In the genomic region with DNA sequence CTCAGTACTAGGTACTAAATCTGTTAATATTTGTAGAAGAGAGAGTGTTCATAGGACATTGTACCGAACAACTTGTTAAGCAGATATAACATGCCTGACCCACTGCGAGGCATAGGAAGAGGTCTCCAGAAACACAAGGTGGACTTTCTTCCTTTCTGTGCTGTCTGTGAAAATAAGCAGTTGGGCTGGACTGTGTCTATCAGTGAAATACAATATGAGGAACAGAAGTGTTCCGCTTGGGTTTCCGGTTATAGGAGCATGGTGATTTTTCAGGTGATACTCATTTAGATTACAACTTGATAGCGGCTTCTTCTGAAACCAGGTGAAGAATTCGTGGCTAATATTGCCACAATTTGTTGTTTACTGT, we compare ENCODE assay signal across 1 cellular context.
TF ChIP-seq lines count a peak whose summit lies in the region.

No MANE protein-coding gene starts in this region.

TF ChIP-seq in GM23338, 12 proteins besides CTCF, POLR2A, EP300 and RAD21 (continued from another document):
- TF ChIP-seq, protein P1, sequence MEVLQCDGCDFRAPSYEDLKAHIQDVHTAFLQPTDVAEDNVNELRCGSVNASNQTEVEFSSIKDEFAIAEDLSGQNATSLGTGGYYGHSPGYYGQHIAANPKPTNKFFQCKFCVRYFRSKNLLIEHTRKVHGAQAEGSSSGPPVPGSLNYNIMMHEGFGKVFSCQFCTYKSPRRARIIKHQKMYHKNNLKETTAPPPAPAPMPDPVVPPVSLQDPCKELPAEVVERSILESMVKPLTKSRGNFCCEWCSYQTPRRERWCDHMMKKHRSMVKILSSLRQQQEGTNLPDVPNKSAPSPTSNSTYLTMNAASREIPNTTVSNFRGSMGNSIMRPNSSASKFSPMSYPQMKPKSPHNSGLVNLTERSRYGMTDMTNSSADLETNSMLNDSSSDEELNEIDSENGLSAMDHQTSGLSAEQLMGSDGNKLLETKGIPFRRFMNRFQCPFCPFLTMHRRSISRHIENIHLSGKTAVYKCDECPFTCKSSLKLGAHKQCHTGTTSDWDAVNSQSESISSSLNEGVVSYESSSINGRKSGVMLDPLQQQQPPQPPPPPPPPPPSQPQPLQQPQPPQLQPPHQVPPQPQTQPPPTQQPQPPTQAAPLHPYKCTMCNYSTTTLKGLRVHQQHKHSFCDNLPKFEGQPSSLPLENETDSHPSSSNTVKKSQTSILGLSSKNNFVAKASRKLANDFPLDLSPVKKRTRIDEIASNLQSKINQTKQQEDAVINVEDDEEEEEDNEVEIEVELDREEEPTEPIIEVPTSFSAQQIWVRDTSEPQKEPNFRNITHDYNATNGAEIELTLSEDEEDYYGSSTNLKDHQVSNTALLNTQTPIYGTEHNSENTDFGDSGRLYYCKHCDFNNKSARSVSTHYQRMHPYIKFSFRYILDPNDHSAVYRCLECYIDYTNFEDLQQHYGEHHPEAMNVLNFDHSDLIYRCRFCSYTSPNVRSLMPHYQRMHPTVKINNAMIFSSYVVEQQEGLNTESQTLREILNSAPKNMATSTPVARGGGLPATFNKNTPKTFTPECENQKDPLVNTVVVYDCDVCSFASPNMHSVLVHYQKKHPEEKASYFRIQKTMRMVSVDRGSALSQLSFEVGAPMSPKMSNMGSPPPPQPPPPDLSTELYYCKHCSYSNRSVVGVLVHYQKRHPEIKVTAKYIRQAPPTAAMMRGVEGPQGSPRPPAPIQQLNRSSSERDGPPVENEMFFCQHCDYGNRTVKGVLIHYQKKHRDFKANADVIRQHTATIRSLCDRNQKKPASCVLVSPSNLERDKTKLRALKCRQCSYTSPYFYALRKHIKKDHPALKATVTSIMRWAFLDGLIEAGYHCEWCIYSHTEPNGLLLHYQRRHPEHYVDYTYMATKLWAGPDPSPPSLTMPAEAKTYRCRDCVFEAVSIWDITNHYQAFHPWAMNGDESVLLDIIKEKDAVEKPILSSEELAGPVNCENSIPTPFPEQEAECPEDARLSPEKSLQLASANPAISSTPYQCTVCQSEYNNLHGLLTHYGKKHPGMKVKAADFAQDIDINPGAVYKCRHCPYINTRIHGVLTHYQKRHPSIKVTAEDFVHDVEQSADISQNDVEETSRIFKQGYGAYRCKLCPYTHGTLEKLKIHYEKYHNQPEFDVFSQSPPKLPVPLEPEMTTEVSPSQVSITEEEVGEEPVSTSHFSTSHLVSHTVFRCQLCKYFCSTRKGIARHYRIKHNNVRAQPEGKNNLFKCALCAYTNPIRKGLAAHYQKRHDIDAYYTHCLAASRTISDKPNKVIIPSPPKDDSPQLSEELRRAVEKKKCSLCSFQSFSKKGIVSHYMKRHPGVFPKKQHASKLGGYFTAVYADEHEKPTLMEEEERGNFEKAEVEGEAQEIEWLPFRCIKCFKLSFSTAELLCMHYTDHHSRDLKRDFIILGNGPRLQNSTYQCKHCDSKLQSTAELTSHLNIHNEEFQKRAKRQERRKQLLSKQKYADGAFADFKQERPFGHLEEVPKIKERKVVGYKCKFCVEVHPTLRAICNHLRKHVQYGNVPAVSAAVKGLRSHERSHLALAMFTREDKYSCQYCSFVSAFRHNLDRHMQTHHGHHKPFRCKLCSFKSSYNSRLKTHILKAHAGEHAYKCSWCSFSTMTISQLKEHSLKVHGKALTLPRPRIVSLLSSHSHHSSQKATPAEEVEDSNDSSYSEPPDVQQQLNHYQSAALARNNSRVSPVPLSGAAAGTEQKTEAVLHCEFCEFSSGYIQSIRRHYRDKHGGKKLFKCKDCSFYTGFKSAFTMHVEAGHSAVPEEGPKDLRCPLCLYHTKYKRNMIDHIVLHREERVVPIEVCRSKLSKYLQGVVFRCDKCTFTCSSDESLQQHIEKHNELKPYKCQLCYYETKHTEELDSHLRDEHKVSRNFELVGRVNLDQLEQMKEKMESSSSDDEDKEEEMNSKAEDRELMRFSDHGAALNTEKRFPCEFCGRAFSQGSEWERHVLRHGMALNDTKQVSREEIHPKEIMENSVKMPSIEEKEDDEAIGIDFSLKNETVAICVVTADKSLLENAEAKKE (CRISPR knock-in tag; IDR thresholded peaks at IDR 0.05), result no peak
- TF ChIP-seq NANOG (IDR thresholded peaks at IDR 0.05; ENCODE audit: borderline replicate concordance) (no peak), JUNB (IDR thresholded peaks at IDR 0.05; ENCODE audit: unreplicated experiment) (no peak), ZNF331 (CRISPR knock-in tag; IDR thresholded peaks at IDR 0.05; ENCODE audit: low read depth) (no peak), EZH2 (IDR thresholded peaks at IDR 0.05; ENCODE audit: low read depth, unreplicated experiment) (no peak), EZH2phosphoT487 (IDR thresholded peaks at IDR 0.05; ENCODE audit: unreplicated experiment) (no peak), STAT1 (IDR thresholded peaks at IDR 0.05; ENCODE audit: unreplicated experiment) (no peak), CREB1 (CRISPR knock-in tag; IDR thresholded peaks at IDR 0.05; ENCODE audit: low read depth) (no peak)
- TF ChIP-seq, protein P2, sequence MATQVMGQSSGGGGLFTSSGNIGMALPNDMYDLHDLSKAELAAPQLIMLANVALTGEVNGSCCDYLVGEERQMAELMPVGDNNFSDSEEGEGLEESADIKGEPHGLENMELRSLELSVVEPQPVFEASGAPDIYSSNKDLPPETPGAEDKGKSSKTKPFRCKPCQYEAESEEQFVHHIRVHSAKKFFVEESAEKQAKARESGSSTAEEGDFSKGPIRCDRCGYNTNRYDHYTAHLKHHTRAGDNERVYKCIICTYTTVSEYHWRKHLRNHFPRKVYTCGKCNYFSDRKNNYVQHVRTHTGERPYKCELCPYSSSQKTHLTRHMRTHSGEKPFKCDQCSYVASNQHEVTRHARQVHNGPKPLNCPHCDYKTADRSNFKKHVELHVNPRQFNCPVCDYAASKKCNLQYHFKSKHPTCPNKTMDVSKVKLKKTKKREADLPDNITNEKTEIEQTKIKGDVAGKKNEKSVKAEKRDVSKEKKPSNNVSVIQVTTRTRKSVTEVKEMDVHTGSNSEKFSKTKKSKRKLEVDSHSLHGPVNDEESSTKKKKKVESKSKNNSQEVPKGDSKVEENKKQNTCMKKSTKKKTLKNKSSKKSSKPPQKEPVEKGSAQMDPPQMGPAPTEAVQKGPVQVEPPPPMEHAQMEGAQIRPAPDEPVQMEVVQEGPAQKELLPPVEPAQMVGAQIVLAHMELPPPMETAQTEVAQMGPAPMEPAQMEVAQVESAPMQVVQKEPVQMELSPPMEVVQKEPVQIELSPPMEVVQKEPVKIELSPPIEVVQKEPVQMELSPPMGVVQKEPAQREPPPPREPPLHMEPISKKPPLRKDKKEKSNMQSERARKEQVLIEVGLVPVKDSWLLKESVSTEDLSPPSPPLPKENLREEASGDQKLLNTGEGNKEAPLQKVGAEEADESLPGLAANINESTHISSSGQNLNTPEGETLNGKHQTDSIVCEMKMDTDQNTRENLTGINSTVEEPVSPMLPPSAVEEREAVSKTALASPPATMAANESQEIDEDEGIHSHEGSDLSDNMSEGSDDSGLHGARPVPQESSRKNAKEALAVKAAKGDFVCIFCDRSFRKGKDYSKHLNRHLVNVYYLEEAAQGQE (IDR thresholded peaks at IDR 0.05; ENCODE audit: unreplicated experiment), result no peak
TF ChIP-seq in GM23338: peak in this region for 0.
